2 cellular contexts compared by ENCODE assay signal in genomic region chr10:100966887-100967286, GRCh38.
TF ChIP-seq lines count a peak whose summit lies in the region.

No MANE protein-coding gene starts in this region.

TF ChIP-seq in HepG2, 621 proteins besides CTCF, POLR2A, EP300 and RAD21:
- TF ChIP-seq NONO (IDR thresholded peaks at IDR 0.05): no peak
- TF ChIP-seq NONO (CRISPR knock-in tag; conservative IDR thresholded peaks at IDR 0.05): 0 out of 2 replicates have a peak, but pooled peaks have one; percentile 17
- 0 out of 2 replicates have a peak, but pooled peaks have one; percentile 20 for TF ChIP-seq ZNF652 (CRISPR knock-in tag; IDR thresholded peaks at IDR 0.05; ENCODE audit: borderline replicate concordance, low read depth)
- 0 out of 2 replicates have a peak, but pooled peaks have one; percentile 28 for TF ChIP-seq ZNF501 (CRISPR knock-in tag; IDR thresholded peaks at IDR 0.05)
- no peak for TF ChIP-seq THAP9 (CRISPR knock-in tag; IDR thresholded peaks at IDR 0.05; ENCODE audit: borderline replicate concordance)
- no peak for TF ChIP-seq LRRFIP1 (CRISPR knock-in tag; conservative IDR thresholded peaks at IDR 0.05)
- no peak for TF ChIP-seq E2F1 (CRISPR knock-in tag; IDR thresholded peaks at IDR 0.05)
TF ChIP-seq in HepG2: peak in this region for 3.

TF ChIP-seq in HEK293T, 16 proteins besides CTCF, POLR2A, EP300 and RAD21:
- TF ChIP-seq FOXA1 (IDR thresholded peaks at IDR 0.05) (no peak), PKNOX1 (IDR thresholded peaks at IDR 0.05) (peak; percentile 79), ZNF384 (IDR thresholded peaks at IDR 0.05) (no peak)
